9 cellular contexts compared by ENCODE assay signal in genomic region chr11:59669611-59670009, GRCh38. TPM values are rescaled to one million over a fixed set of nuclear protein-coding genes. Genes with fewer than 3 reads are reported as not detected.
DNase-seq lines count a peak whose midpoint lies in the region; ATAC-seq and TF ChIP-seq lines count a peak whose summit lies in the region.
"Had no signal": no experiment of that assay in that cellular context is flagged by ENCODE, and none has a peak within 500 bp of the region (broad histone marks: within the 10 kb centered on the region; RNA-seq: fewer than 3 reads in every experiment).

No MANE protein-coding gene starts in this region.

- H2AFZ ChIP-seq in neural cell (ENCODE audit: low read depth, low read length), result peak overlapping the region; percentile 56

- H3K27me3 Mint-ChIP-seq in T-helper 17 cell, result no peaks in the 10 kb centered on the region

- H3K9me3 ChIP-seq in T-helper 17 cell (ENCODE audit: control insufficient read depth, low read length, poor library complexity, severe bottlenecking), result no peaks in the 10 kb centered on the region
- no peaks in the 10 kb centered on the region for H3K9me3 ChIP-seq in neural cell (ENCODE audit: low read length)

- H3K36me3 Mint-ChIP-seq in T-helper 17 cell (ENCODE audit: low read depth), result peaks cover 2% of the 10 kb centered on the region

- TF ChIP-seq EP300 in neural cell (conservative IDR thresholded peaks at IDR 0.05; ENCODE audit: poor library complexity, severe bottlenecking), result no peak

- no peaks in the 10 kb centered on the region for H3K27me3 ChIP-seq in neural cell (ENCODE audit: insufficient read depth, low read depth, low read length)

- H3K4me3 ChIP-seq in fibroblast of pulmonary artery (replicated peaks; ENCODE audit: low read depth, low read length) (peak overlapping the region; percentile 89), neural cell (ENCODE audit: low read length) (peak overlapping the region; percentile 93)

- no peak for TF ChIP-seq RAD21 in neural cell (conservative IDR thresholded peaks at IDR 0.05)

- peaks cover 8% of the 10 kb centered on the region for H3K79me2 ChIP-seq in neural cell (replicated peaks; ENCODE audit: insufficient read depth, low read length)

- H3K4me1 Mint-ChIP-seq in T-helper 17 cell, result peaks cover 30% of the 10 kb centered on the region

- H4K20me1 ChIP-seq in neural cell (ENCODE audit: insufficient read depth), result no peaks in the 10 kb centered on the region

- peak overlapping the region; percentile 96 for H3K4me3 Mint-ChIP-seq in T-helper 17 cell

- H3K4me2 ChIP-seq in neural cell (ENCODE audit: low read length), result peak overlapping the region; percentile 90

- H3F3A ChIP-seq in neural cell (ENCODE audit: insufficient read depth, low read length, poor library complexity, severe bottlenecking), result peaks cover 7% of the 10 kb centered on the region

- peak overlapping the region; percentile 75 for H3K9ac ChIP-seq in neural cell (ENCODE audit: low read length)

- DNase-seq in AML-193 (lab: John Stamatoyannopoulos, UW) (peak; percentile 34 to 38), T-helper 17 cell (no peak), fibroblast of pulmonary artery (ENCODE audit: low read depth) (peak; percentile 78)
- DNase-seq in activated effector memory CD4-positive, alpha-beta T cell treated with anti-CD3 and anti-CD28 coated beads, Interleukin-2, amount 50 U/mL, for 16 hours, result no peak

- no peaks in the 10 kb centered on the region for H3K36me3 ChIP-seq in neural cell (ENCODE audit: insufficient read depth, low read length)

- H3K27ac Mint-ChIP-seq in T-helper 17 cell, result peak overlapping the region; percentile 99

- TF ChIP-seq CTCF in fibroblast of pulmonary artery (IDR thresholded peaks at IDR 0.05; ENCODE audit: low read length, missing control alignments) (no peak), neural cell (IDR thresholded peaks at IDR 0.05; ENCODE audit: poor library complexity, severe bottlenecking) (peak; percentile 9)

- no peaks in the 10 kb centered on the region for H3K9me2 ChIP-seq in neural cell (ENCODE audit: insufficient read depth, low read length)

- ATAC-seq in GM21737 (IDR thresholded peaks at IDR 0.05; ENCODE audit: unreplicated experiment) (peak; percentile 3), T-helper 17 cell (no peak), GM18861 (IDR thresholded peaks at IDR 0.05; ENCODE audit: unreplicated experiment) (no peak), GM18868 (IDR thresholded peaks at IDR 0.05; ENCODE audit: unreplicated experiment) (no peak)

- peak overlapping the region; percentile 87 for H3K27ac ChIP-seq in neural cell (ENCODE audit: low read length)

TF ChIP-seq in neural cell, 6 proteins besides CTCF, POLR2A, EP300 and RAD21:
- TF ChIP-seq REST (IDR thresholded peaks at IDR 0.05; ENCODE audit: borderline replicate concordance) (no peak), SMC3 (conservative IDR thresholded peaks at IDR 0.05; ENCODE audit: poor library complexity) (no peak), MXI1 (conservative IDR thresholded peaks at IDR 0.05; ENCODE audit: poor library complexity, severe bottlenecking) (no peak), POLR2AphosphoS5 (IDR thresholded peaks at IDR 0.05) (no peak), TAF1 (IDR thresholded peaks at IDR 0.05; ENCODE audit: low read depth) (no peak), EZH2 (IDR thresholded peaks at IDR 0.05; ENCODE audit: borderline replicate concordance, insufficient read depth, low read length, poor library complexity, severe bottlenecking) (no peak)

RNA-seq across cellular contexts. Expression of gene PATL1, which starts 0.8 kb away (rescaled TPM):
- total RNA-seq in T-helper 17 cell, result 10 to 100 TPM; 49.0 to 62.6 TPM
- 3.2 and 3.4 TPM in 2 replicates for polyA plus RNA-seq in neural cell
- 5.8 and 8.0 TPM in 2 replicates for polyA minus RNA-seq in neural cell

RNA-seq across cellular contexts. Expression of gene OR10V1, which starts 44.0 kb away (rescaled TPM):
- not detected for total RNA-seq in T-helper 17 cell
- polyA plus RNA-seq in neural cell, result not detected in 2 replicates
- polyA minus RNA-seq in neural cell, result not detected in 2 replicates
- total RNA-seq: HT1080 had no signal

RNA-seq across cellular contexts. Expression of gene OSBP, which starts 54.0 kb away (rescaled TPM):
- total RNA-seq in T-helper 17 cell, result 10 to 100 TPM; 53.0 to 63.1 TPM
- polyA plus RNA-seq in neural cell, result 24.4 and 25.7 TPM in 2 replicates
- 51.9 and 57.3 TPM in 2 replicates for polyA minus RNA-seq in neural cell

Comparison
In these comparisons a context has a peak if more than half of its experiments do, and no peak if none do; other contexts are left out.
1. DNase-seq: peak in AML-193 (2 of 2) and fibroblast of pulmonary artery (single experiment); none in T-helper 17 cell (0 of 3) and activated effector memory CD4-positive, alpha-beta T cell treated with anti-CD3 and anti-CD28 coated beads, Interleukin-2, amount 50 U/mL, for 16 hours (single experiment).